Comparison of ENCODE assay signal across 15 cellular contexts in the genomic region with DNA sequence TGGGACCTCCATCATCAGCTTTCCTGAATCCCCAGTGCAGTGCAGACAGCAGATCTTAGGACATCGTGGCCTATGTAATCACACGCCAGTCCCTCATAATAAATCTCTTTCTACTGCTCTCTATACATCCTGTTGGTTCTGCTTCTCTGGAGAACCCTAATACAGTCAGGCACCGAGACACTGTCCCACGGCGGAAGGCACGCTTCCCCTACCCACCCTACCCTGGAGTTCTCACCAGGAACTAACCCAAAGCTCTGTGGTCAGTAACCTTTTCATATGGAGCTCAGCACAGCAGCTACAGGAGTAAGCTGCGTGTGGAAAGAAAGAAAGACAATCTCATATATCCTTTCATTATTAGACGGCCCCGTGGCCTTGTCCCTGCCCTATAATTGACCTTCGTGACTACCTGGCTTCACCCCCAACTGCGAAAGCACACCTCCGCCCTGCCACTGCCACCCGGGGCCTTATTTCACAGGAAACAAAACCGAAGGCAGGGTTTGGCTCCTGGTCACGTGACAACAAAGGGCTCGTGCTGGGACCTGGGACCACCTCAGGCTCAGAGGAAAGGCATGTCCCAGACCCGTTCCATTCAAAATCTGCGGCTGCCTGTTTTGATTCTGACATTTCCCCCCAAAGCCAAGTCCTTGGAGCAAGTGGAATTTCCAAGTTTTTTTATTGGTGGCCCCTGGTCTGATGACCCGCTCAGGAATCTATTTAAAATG.
A peak's percentile ranks its signal among the peaks of the same experiment; 100 is the strongest.
DNase-seq lines count a peak whose midpoint lies in the region; ATAC-seq and TF ChIP-seq lines count a peak whose summit lies in the region.
"Had no signal": no experiment of that assay in that cellular context is flagged by ENCODE, and none has a peak within 500 bp of the region (broad histone marks: within the 10 kb centered on the region; RNA-seq: fewer than 3 reads in every experiment).

No MANE protein-coding gene starts in this region.

- H3K36me3 Mint-ChIP-seq in activated naive CD8-positive, alpha-beta T cell treated with anti-CD3 and anti-CD28 coated beads, Interleukin-2, amount 10 ng/mL, durations not matched to agents 7 days and 5 days = no peaks in the 10 kb centered on the region
- no peaks in the 10 kb centered on the region for H3K36me3 Mint-ChIP-seq in activated naive CD8-positive, alpha-beta T cell treated with anti-CD3 and anti-CD28 coated beads, Interleukin-2, amount 50 U/mL, for 24 hours (ENCODE audit: low read depth)
- H3K36me3 Mint-ChIP-seq: IgD-negative memory B cell had no signal

- no peak overlapping the region for H3K9ac ChIP-seq in neuronal stem cell (ENCODE audit: low read depth, low read length, poor library complexity)
- H3K9ac ChIP-seq in GM23248 = no peak overlapping the region

- H4K91ac ChIP-seq in neuronal stem cell (ENCODE audit: low read depth, low read length, poor library complexity) = no peak overlapping the region

- peaks cover 22% of the 10 kb centered on the region for H3K4me1 Mint-ChIP-seq in activated naive CD8-positive, alpha-beta T cell treated with anti-CD3 and anti-CD28 coated beads, Interleukin-2, amount 10 ng/mL, durations not matched to agents 7 days and 5 days
- peaks cover 21% of the 10 kb centered on the region for H3K4me1 Mint-ChIP-seq in activated naive CD8-positive, alpha-beta T cell treated with anti-CD3 and anti-CD28 coated beads, Interleukin-2, amount 50 U/mL, for 24 hours

- WGBS in neuronal stem cell (ENCODE audit: extremely low coverage in 2 of 2, insufficient read length in 2 of 2, insufficient replicate concordance in 1 of 2), 2 donors = no CpG with 5 or more reads among the region's 19 CpGs
- WGBS in GM23248 (ENCODE audit: low coverage in 1 of 2, low lambda C conversion rate in 2 of 2, missing lambda C conversion rate in 2 of 2), 2 experiments = 94 to 97% methylated on average over 19 of the region's 19 CpGs

- peak overlapping the region; percentile 16 for H3K4me3 Mint-ChIP-seq in activated naive CD8-positive, alpha-beta T cell treated with anti-CD3 and anti-CD28 coated beads, Interleukin-2, amount 10 ng/mL, durations not matched to agents 7 days and 5 days
- no peak overlapping the region for H3K4me3 Mint-ChIP-seq in activated naive CD8-positive, alpha-beta T cell treated with anti-CD3 and anti-CD28 coated beads, Interleukin-2, amount 50 U/mL, for 24 hours

- peaks cover 4% of the 10 kb centered on the region; the same call in 1 of the 2 replicates for H3F3A ChIP-seq in GM23248 (ENCODE audit: insufficient read depth)

- no peak overlapping the region for H3K14ac ChIP-seq in neuronal stem cell (ENCODE audit: low read length)

- H3K4ac ChIP-seq in neuronal stem cell (ENCODE audit: low read length) = no peak overlapping the region

- no peak overlapping the region for H3K4me3 ChIP-seq in neuronal stem cell (ENCODE audit: low read length in 2 of 2)
- no peak overlapping the region for H3K4me3 ChIP-seq in GM23248

- H2AK5ac ChIP-seq in neuronal stem cell (ENCODE audit: low read depth, low read length) = no peak overlapping the region

- H3K9me3 Mint-ChIP-seq in activated naive CD8-positive, alpha-beta T cell treated with anti-CD3 and anti-CD28 coated beads, Interleukin-2, amount 10 ng/mL, durations not matched to agents 7 days and 5 days = no peaks in the 10 kb centered on the region
- H3K9me3 Mint-ChIP-seq in activated naive CD8-positive, alpha-beta T cell treated with anti-CD3 and anti-CD28 coated beads, Interleukin-2, amount 50 U/mL, for 24 hours = no peaks in the 10 kb centered on the region
- H3K9me3 Mint-ChIP-seq: HFFc6 had no signal

- in situ Hi-C loops in GM23248 (cut with MboI) = no loop called here

- H3K27me3 ChIP-seq in foreskin keratinocyte = no peaks in the 10 kb centered on the region
- H3K27me3 ChIP-seq in neuronal stem cell (ENCODE audit: control insufficient read depth in 3 of 3, insufficient read depth in 3 of 3, low read depth in 1 of 3, low read length in 3 of 3) = peaks cover 0 to 3% (median 0%) of the 10 kb centered on the region in 3 experiments
- 0 out of 2 replicates have a peak, but pooled peaks cover 9% of the 10 kb centered on the region for H3K27me3 ChIP-seq in GM23248 (replicated peaks; ENCODE audit: insufficient read depth)

- peaks cover 33% of the 10 kb centered on the region for H3K27me3 Mint-ChIP-seq in activated naive CD8-positive, alpha-beta T cell treated with anti-CD3 and anti-CD28 coated beads, Interleukin-2, amount 10 ng/mL, durations not matched to agents 7 days and 5 days
- peaks cover 35% of the 10 kb centered on the region for H3K27me3 Mint-ChIP-seq in activated naive CD8-positive, alpha-beta T cell treated with anti-CD3 and anti-CD28 coated beads, Interleukin-2, amount 50 U/mL, for 24 hours

- no peak overlapping the region for H4K8ac ChIP-seq in neuronal stem cell (ENCODE audit: low read depth, low read length)

- no peak overlapping the region for H3K23ac ChIP-seq in neuronal stem cell (ENCODE audit: low read depth, low read length, poor library complexity)

- no peak overlapping the region for H2BK120ac ChIP-seq in neuronal stem cell (ENCODE audit: low read depth, low read length)

- H3K79me1 ChIP-seq in neuronal stem cell (ENCODE audit: low read depth, low read length) = no peaks in the 10 kb centered on the region

- no peak overlapping the region for H2BK12ac ChIP-seq in neuronal stem cell (ENCODE audit: low read length)

- H2AFZ ChIP-seq in neuronal stem cell (ENCODE audit: low read length) (peak overlapping the region; percentile 75), GM23248 (no peak overlapping the region)

- no peak overlapping the region for H2BK5ac ChIP-seq in neuronal stem cell (ENCODE audit: low read length)

- ATAC-seq in activated naive CD8-positive, alpha-beta T cell treated with anti-CD3 and anti-CD28 coated beads, Interleukin-2, amount 10 ng/mL, durations not matched to agents 7 days and 5 days (ENCODE audit: low read depth) = no peak
- ATAC-seq in activated naive CD8-positive, alpha-beta T cell treated with anti-CD3 and anti-CD28 coated beads, Interleukin-2, amount 50 U/mL, for 24 hours = no peak
- ATAC-seq in foreskin keratinocyte = no peak
- ATAC-seq in GM18511 (IDR thresholded peaks at IDR 0.05; ENCODE audit: unreplicated experiment) = no peak

- H3K9me3 ChIP-seq in neuronal stem cell (replicated peaks in 1 of 2; ENCODE audit: control insufficient read depth in 2 of 2, insufficient read depth in 1 of 2, low read depth in 1 of 2, low read length in 2 of 2) (no peaks in the 10 kb centered on the region), GM23248 (ENCODE audit: low read depth) (no peaks in the 10 kb centered on the region)

- peak overlapping the region; percentile 11 for H3K18ac ChIP-seq in neuronal stem cell (ENCODE audit: low read length)

- H3K4me2 ChIP-seq in neuronal stem cell (ENCODE audit: insufficient read depth, low read length, poor library complexity, severe bottlenecking) (no peak overlapping the region), GM23248 (ENCODE audit: unreplicated experiment) (no peak overlapping the region)

- no peaks in the 10 kb centered on the region for H3K79me2 ChIP-seq in GM23248 (ENCODE audit: insufficient read depth)

- H3K36me3 ChIP-seq in neuronal stem cell (replicated peaks in 1 of 2; ENCODE audit: control insufficient read depth in 2 of 2, insufficient read depth in 2 of 2, low read length in 2 of 2) (no peaks in the 10 kb centered on the region), GM23248 (ENCODE audit: low read depth) (no peaks in the 10 kb centered on the region)

- no peak for TF ChIP-seq CTCF in foreskin keratinocyte (conservative IDR thresholded peaks at IDR 0.05)

- H3K27ac ChIP-seq in foreskin keratinocyte = peak overlapping the region; percentile 35
- no peak overlapping the region for H3K27ac ChIP-seq in neuronal stem cell (replicated peaks; ENCODE audit: low read length)
- no peak overlapping the region for H3K27ac ChIP-seq in GM23248

- no peak for DNase-seq in activated naive CD8-positive, alpha-beta T cell treated with anti-CD3 and anti-CD28 coated beads, Interleukin-2, amount 10 ng/mL, durations not matched to agents 7 days and 5 days
- no peak for DNase-seq in activated naive CD8-positive, alpha-beta T cell treated with anti-CD3 and anti-CD28 coated beads, Interleukin-2, amount 50 U/mL, for 24 hours
- DNase-seq in MV-4-11 (lab: John Stamatoyannopoulos, UW) (peak; percentile 60), foreskin keratinocyte (no peak), neuronal stem cell (ENCODE audit: low spot score) (no peak), HPDE6-E6E7 (ENCODE audit: extremely low spot score) (no peak), GM23248 (no peak)
- DNase-seq: C1 segment of cervical spinal cord; GOT3; NCI-H1092; NCI-H526 treated with DMSO at 0.1 percent for 48 hours; NK-92 treated with Interleukin-12 subunit alpha and Interleukin-12 subunit beta, amount 100 ng/mL, for 24 hours had no signal

- H2BK15ac ChIP-seq in neuronal stem cell (ENCODE audit: low read length) = no peak overlapping the region

- H3K9me2 ChIP-seq in GM23248 (ENCODE audit: insufficient read depth) = no peaks in the 10 kb centered on the region

- POLR2A ChIA-PET in activated naive CD8-positive, alpha-beta T cell treated with anti-CD3 and anti-CD28 coated beads, Interleukin-2, amount 10 ng/mL, durations not matched to agents 7 days and 5 days (lab: Charles Lee) = no interaction called here

- peaks cover 8% of the 10 kb centered on the region for H3K4me1 ChIP-seq in foreskin keratinocyte
- H3K4me1 ChIP-seq in neuronal stem cell (ENCODE audit: control insufficient read depth in 2 of 2, insufficient read depth in 1 of 2, low read depth in 1 of 2, low read length in 2 of 2) = peaks cover 13 to 23% of the 10 kb centered on the region in 2 donors
- H3K4me1 ChIP-seq in GM23248 (ENCODE audit: insufficient read depth) = no peaks in the 10 kb centered on the region; the same call in 1 of the 2 replicates

- no peak overlapping the region for H3K27ac Mint-ChIP-seq in activated naive CD8-positive, alpha-beta T cell treated with anti-CD3 and anti-CD28 coated beads, Interleukin-2, amount 10 ng/mL, durations not matched to agents 7 days and 5 days
- no peak overlapping the region for H3K27ac Mint-ChIP-seq in activated naive CD8-positive, alpha-beta T cell treated with anti-CD3 and anti-CD28 coated beads, Interleukin-2, amount 50 U/mL, for 24 hours
- H3K27ac Mint-ChIP-seq: IgD-negative memory B cell had no signal

- no peaks in the 10 kb centered on the region for H4K20me1 ChIP-seq in GM23248 (ENCODE audit: insufficient read depth)
